In the genomic region with DNA sequence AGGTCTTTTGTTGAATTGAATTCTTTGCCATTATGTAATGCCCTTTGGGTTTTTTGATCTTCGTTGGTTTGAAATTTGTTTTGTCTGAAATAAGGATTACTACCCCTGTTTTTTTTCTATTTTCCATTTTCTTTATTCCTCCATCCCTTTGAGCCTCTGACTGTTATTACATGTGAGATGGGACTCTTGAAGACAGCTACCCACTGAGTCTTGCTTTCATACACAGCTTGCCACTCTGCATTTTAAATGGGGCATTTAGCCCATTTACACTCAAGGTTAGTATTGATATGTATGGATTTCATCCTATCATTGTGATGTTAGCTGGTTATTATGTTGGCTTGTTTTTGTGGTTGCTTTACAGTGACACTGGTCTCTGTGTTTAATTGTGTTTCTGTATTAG, we compare ENCODE assay signal across 23 cellular contexts.
DNase-seq lines count a peak whose midpoint lies in the region; ATAC-seq and TF ChIP-seq lines count a peak whose summit lies in the region.
"Had no signal": no experiment of that assay in that cellular context is flagged by ENCODE, and none has a peak within 500 bp of the region (broad histone marks: within the 10 kb centered on the region; RNA-seq: fewer than 3 reads in every experiment).

No MANE protein-coding gene starts in this region.

- no peaks in the 10 kb centered on the region for H3K36me3 ChIP-seq in iPS-18a (ENCODE audit: control insufficient read depth, low read depth, low read length)
- no peaks in the 10 kb centered on the region for H3K36me3 ChIP-seq in neural progenitor cell
- H3K36me3 ChIP-seq: BE2C; BLaER1 treated with 17β-estradiol and CSF1 and Interleukin-3, amounts not matched to agents 10 nM and 100 nM had no signal

- H3K79me2 ChIP-seq in H9 (ENCODE audit: insufficient read depth, low read length), result no peaks in the 10 kb centered on the region
- no peaks in the 10 kb centered on the region for H3K79me2 ChIP-seq in neural progenitor cell (ENCODE audit: low read depth)

- no peaks in the 10 kb centered on the region; the same call in 1 of the 2 replicates for H3K4me1 ChIP-seq in H9 (ENCODE audit: insufficient read depth, low read length)
- H3K4me1 ChIP-seq in iPS-18a (ENCODE audit: control insufficient read depth, low read depth, low read length), result peaks cover 17% of the 10 kb centered on the region
- peaks cover 9% of the 10 kb centered on the region for H3K4me1 ChIP-seq in neural progenitor cell
- H3K4me1 ChIP-seq: A549; BE2C; BLaER1 treated with 17β-estradiol and CSF1 and Interleukin-3, amounts not matched to agents 10 nM and 100 nM had no signal

- no peaks in the 10 kb centered on the region for H3K23me2 ChIP-seq in H9 (ENCODE audit: insufficient read length, low read depth, low read length, poor library complexity, severe bottlenecking)

- H3K27me3 Mint-ChIP-seq in H9 (ENCODE audit: low read depth) (no peaks in the 10 kb centered on the region), WTC11 (ENCODE audit: low read depth) (peaks cover 11% of the 10 kb centered on the region; the same call in 1 of the 2 replicates), neural progenitor cell (ENCODE audit: insufficient read depth, low read depth) (peaks cover 2% of the 10 kb centered on the region), T-cell (no peaks in the 10 kb centered on the region)
- H3K27me3 Mint-ChIP-seq: CD4-positive, alpha-beta T cell; CD8-positive, alpha-beta memory T cell had no signal

- no peak overlapping the region for H3K56ac ChIP-seq in H9 (ENCODE audit: insufficient read length, low read depth, low read length)

- H3K18ac ChIP-seq in H9 (ENCODE audit: insufficient read length, low read depth, low read length), result no peak overlapping the region

- no peak overlapping the region for H2BK20ac ChIP-seq in H9 (ENCODE audit: low read depth, low read length, poor library complexity, severe bottlenecking)

- H3F3A ChIP-seq in neural progenitor cell (ENCODE audit: low read depth), result no peaks in the 10 kb centered on the region

- no peak overlapping the region for H4K91ac ChIP-seq in H9 (ENCODE audit: insufficient read length, low read depth, low read length)

- ATAC-seq in WTC11, result peak; percentile 75
- ATAC-seq in GM21576 (IDR thresholded peaks at IDR 0.05; ENCODE audit: unreplicated experiment), result no peak
- ATAC-seq in T-cell (replicated peaks in 1 of 4), result no peak
- ATAC-seq: A549, GM12878 had no signal

- H3K14ac ChIP-seq in H9 (ENCODE audit: insufficient read depth, low read length), result no peak overlapping the region

- TF ChIP-seq CTCF in H9 (conservative IDR thresholded peaks at IDR 0.05), result no peak
- TF ChIP-seq CTCF in WTC11 (IDR thresholded peaks at IDR 0.05), result no peak
- no peak for TF ChIP-seq CTCF in neural progenitor cell (IDR thresholded peaks at IDR 0.05)

- H2AFZ ChIP-seq in H9 (ENCODE audit: low read length) (no peak overlapping the region), neural progenitor cell (replicated peaks) (no peak overlapping the region)
- H2AFZ ChIP-seq: GM23248 had no signal

- H3K4me1 Mint-ChIP-seq in H9 (peaks cover 29 to 33% of the 10 kb centered on the region in 2 experiments), WTC11 (peaks cover 38% of the 10 kb centered on the region), neural progenitor cell (peaks cover 5% of the 10 kb centered on the region), T-cell (no peaks in the 10 kb centered on the region)
- H3K4me1 Mint-ChIP-seq: CD14-positive monocyte; CD8-positive, alpha-beta memory T cell had no signal

- no peak overlapping the region for H3K27ac ChIP-seq in H9 (ENCODE audit: insufficient read length, low read depth, low read length)
- H3K27ac ChIP-seq in iPS-18a (ENCODE audit: low read length), result peak overlapping the region; percentile 13
- H3K27ac ChIP-seq in neural progenitor cell, result no peak overlapping the region
- H3K27ac ChIP-seq: A549; BLaER1 treated with 17β-estradiol and CSF1 and Interleukin-3, amounts not matched to agents 10 nM and 100 nM; GM23248 had no signal

- H2AK5ac ChIP-seq in H9 (ENCODE audit: insufficient read length, low read length), result no peak overlapping the region

- H3K4me3 ChIP-seq in iPS-18a (ENCODE audit: low read length) (peak overlapping the region; percentile 13), neural progenitor cell (no peak overlapping the region)
- H3K4me3 ChIP-seq: A549; BLaER1 treated with 17β-estradiol and CSF1 and Interleukin-3, amounts not matched to agents 10 nM and 100 nM; GM12878; GM23248 had no signal

- DNase-seq in H9 (no peak), WTC11 (ENCODE audit: low spot score) (no peak), neural progenitor cell (ENCODE audit: low spot score) (no peak), mucosa of gallbladder (ENCODE audit: low spot score) (no peak), T-cell (no peak)
- DNase-seq: 8988T; ACHN; AML-193; BE2C; CD4-positive, alpha-beta T cell; CD8-positive, alpha-beta memory T cell; DMS 273 treated with DMSO at 0.1 percent for 48 hours; DMS79; EL; GDM1; GM23248; HCEC 1CT had no signal

- H3K9me3 ChIP-seq in H9 (ENCODE audit: control insufficient read depth, low read depth, low read length), result peaks cover 11% of the 10 kb centered on the region
- H3K9me3 ChIP-seq in iPS-18a (ENCODE audit: control insufficient read depth, low read depth, low read length), result peaks cover 20% of the 10 kb centered on the region
- H3K9me3 ChIP-seq in neural progenitor cell (ENCODE audit: low read depth), result no peaks in the 10 kb centered on the region
- H3K9me3 ChIP-seq: A549, BE2C had no signal

- CTCF ChIA-PET in WTC11 (lab: Charles Lee) (interaction anchor here (1.1 kb wide), 1 partner anchor 13 kb away, joined by 3 read pairs; no protein-coding TSS in a partner anchor), T-cell (lab: Charles Lee) (no interaction called here)

- no peak overlapping the region for H4K8ac ChIP-seq in H9 (replicated peaks; ENCODE audit: insufficient read length, low read depth, low read length)

- H3K27me3 ChIP-seq in H9 (ENCODE audit: insufficient read depth, low read length) (no peaks in the 10 kb centered on the region), iPS-18a (ENCODE audit: control insufficient read depth, insufficient read depth, low read length) (no peaks in the 10 kb centered on the region), neural progenitor cell (no peaks in the 10 kb centered on the region)
- H3K27me3 ChIP-seq: BE2C; BLaER1 treated with 17β-estradiol and CSF1 and Interleukin-3, amounts not matched to agents 10 nM and 100 nM had no signal

- H3K9ac ChIP-seq in H9 (ENCODE audit: extremely low read depth, insufficient read length, low read length) (no peak overlapping the region), iPS-18a (ENCODE audit: low read length) (no peak overlapping the region), neural progenitor cell (no peak overlapping the region)
- H3K9ac ChIP-seq: BLaER1 treated with 17β-estradiol and CSF1 and Interleukin-3, amounts not matched to agents 10 nM and 100 nM; GM23248 had no signal

- POLR2A ChIA-PET in WTC11 (lab: Charles Lee), result no interaction called here
- POLR2A ChIA-PET in T-cell (lab: Charles Lee), result no interaction called here

- peak overlapping the region; percentile 71 to 96 (median 82); a peak in 6 of 7 replicates for H3K27ac Mint-ChIP-seq in H9
- H3K27ac Mint-ChIP-seq in WTC11, result peak overlapping the region; percentile 88
- no peak overlapping the region for H3K27ac Mint-ChIP-seq in neural progenitor cell
- no peak overlapping the region for H3K27ac Mint-ChIP-seq in T-cell
- H3K27ac Mint-ChIP-seq: CD14-positive monocyte; CD4-positive, alpha-beta T cell; CD8-positive, alpha-beta memory T cell had no signal

- H3K36me3 Mint-ChIP-seq in H9 (ENCODE audit: insufficient read depth in 1 of 3, low read depth in 3 of 3), result peaks cover 59 to 88% (median 61%) of the 10 kb centered on the region in 3 experiments
- H3K36me3 Mint-ChIP-seq in WTC11, result peaks cover 79% of the 10 kb centered on the region
- peaks cover 3% of the 10 kb centered on the region for H3K36me3 Mint-ChIP-seq in neural progenitor cell
- no peaks in the 10 kb centered on the region for H3K36me3 Mint-ChIP-seq in T-cell
- H3K36me3 Mint-ChIP-seq: CD14-positive monocyte; CD8-positive, alpha-beta memory T cell had no signal

- H2BK15ac ChIP-seq in H9 (ENCODE audit: low read depth, low read length), result no peak overlapping the region

- no peaks in the 10 kb centered on the region for H4K20me1 ChIP-seq in H9 (ENCODE audit: control insufficient read depth, insufficient read depth, insufficient read length)
- no peaks in the 10 kb centered on the region for H4K20me1 ChIP-seq in neural progenitor cell (ENCODE audit: low read depth)
- H4K20me1 ChIP-seq: BLaER1 treated with 17β-estradiol and CSF1 and Interleukin-3, amounts not matched to agents 10 nM and 100 nM had no signal

- H3K4ac ChIP-seq in H9 (ENCODE audit: low read depth, low read length), result no peak overlapping the region

- WGBS in H9 (ENCODE audit: extremely low coverage, insufficient read length, low lambda C conversion rate), result no CpG with 5 or more reads among the region's 1 CpG

- H3K9me3 Mint-ChIP-seq in H9 (peaks cover 67% of the 10 kb centered on the region in 2 experiments), WTC11 (peaks cover 72% of the 10 kb centered on the region), neural progenitor cell (peaks cover 24% of the 10 kb centered on the region), T-cell (peaks cover 34 to 38% (median 36%) of the 10 kb centered on the region in 3 donors)

- H3K4me2 ChIP-seq in H9 (ENCODE audit: insufficient read depth, insufficient read length, low read length) (no peak overlapping the region), neural progenitor cell (peak overlapping the region; percentile 6)
- H3K4me2 ChIP-seq: A549; BLaER1 treated with 17β-estradiol and CSF1 and Interleukin-3, amounts not matched to agents 10 nM and 100 nM had no signal

- H3K23ac ChIP-seq in H9 (ENCODE audit: insufficient read length, low read depth, low read length), result no peak overlapping the region

- H2BK5ac ChIP-seq in H9 (ENCODE audit: insufficient read length, low read length), result no peak overlapping the region

- H3T11ph ChIP-seq in H9 (ENCODE audit: low read length), result no peak overlapping the region

- H2BK120ac ChIP-seq in H9 (ENCODE audit: low read depth, low read length, poor library complexity, severe bottlenecking), result no peak overlapping the region

- H3K79me1 ChIP-seq in H9 (ENCODE audit: insufficient read depth, low read depth, low read length, poor library complexity, severe bottlenecking), result no peaks in the 10 kb centered on the region

- no peak overlapping the region for H2BK12ac ChIP-seq in H9 (ENCODE audit: insufficient read length, low read depth, low read length)

- H3K4me3 Mint-ChIP-seq in H9 (no peak overlapping the region; a peak in 2 of 5 replicates), WTC11 (no peak overlapping the region), neural progenitor cell (no peak overlapping the region), T-cell (no peak overlapping the region)
- H3K4me3 Mint-ChIP-seq: CD14-positive monocyte; CD4-positive, alpha-beta T cell; CD8-positive, alpha-beta memory T cell had no signal

- no peak overlapping the region for H4K5ac ChIP-seq in H9 (ENCODE audit: insufficient read length, low read depth, low read length)

TF ChIP-seq in WTC11, 78 proteins besides CTCF, POLR2A, EP300 and RAD21 (continues in another document):
- TF ChIP-seq ESRRA (CRISPR knock-in tag; IDR thresholded peaks at IDR 0.05; ENCODE audit: borderline replicate concordance) (no peak), FOXP1 (CRISPR knock-in tag; IDR thresholded peaks at IDR 0.05; ENCODE audit: borderline replicate concordance) (no peak), FOXK1 (CRISPR knock-in tag; IDR thresholded peaks at IDR 0.05) (peak; percentile 30; the same call in 1 of the 2 replicates)

Comparison
In these comparisons a context has a peak if more than half of its experiments do, and no peak if none do; other contexts are left out.
1. H3K27ac Mint-ChIP-seq: peak in H9 (3 of 3) and WTC11 (single experiment); none in neural progenitor cell (single experiment) and T-cell (0 of 2).